Comparison of ENCODE assay signal across 7 cellular contexts in the genomic region with DNA sequence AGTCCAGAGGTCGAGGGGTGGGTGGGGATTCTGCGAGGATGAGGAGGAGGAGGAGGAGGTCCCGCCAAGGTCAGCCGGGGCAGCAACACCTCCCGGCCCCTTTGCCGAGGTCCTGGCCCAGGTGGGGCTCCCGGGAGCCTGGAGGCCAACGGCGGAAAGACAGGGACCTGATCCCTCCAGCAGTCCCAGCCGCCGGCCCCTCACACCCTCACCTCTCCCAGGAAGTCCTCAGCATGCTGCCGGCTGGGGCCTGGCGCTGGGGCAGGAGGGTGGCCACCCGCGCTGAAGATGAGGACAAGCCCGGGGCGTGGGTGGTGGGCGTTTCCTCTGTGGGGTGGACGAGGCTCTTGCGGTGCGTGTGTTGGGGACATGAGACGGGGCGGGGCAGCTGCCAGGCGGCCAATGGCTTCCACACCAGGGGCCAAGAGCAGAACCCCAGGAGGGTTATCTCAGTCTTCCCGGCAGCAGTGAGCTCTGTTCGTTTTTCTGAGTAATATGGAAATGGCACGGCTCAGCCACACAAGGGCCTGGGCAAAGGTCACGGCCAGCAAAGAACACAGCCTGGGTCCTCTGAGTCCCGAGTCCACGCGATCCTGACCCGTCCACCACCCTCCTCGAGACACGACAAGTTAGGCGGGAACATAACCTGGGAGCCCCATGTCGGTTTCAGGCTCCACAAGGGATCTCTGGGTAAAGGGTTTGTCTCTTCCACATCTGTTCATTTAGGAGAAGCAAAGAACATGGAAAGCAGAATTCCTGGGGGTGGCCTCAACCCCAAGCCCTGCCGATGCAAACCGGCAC.
DNase-seq lines count a peak whose midpoint lies in the region; TF ChIP-seq lines count a peak whose summit lies in the region.

No MANE protein-coding gene starts in this region.

- H3K9me3 ChIP-seq in muscle layer of duodenum (ENCODE audit: control insufficient read depth in 1 of 2, low read length in 2 of 2): no peaks in the 10 kb centered on the region
- H3K9me3 ChIP-seq in transverse colon: no peaks in the 10 kb centered on the region

- in situ Hi-C loops in transverse colon (cut with MboI; ENCODE audit: low pct_ligation_motif_present in 1 of 4, low pct_unique_long_range_greater_than_20kb in 1 of 4, low sequenced_read_pairs in 3 of 4): no loop called here

- H3K4me3 ChIP-seq in muscle layer of duodenum (ENCODE audit: low read depth in 1 of 2, low read length in 2 of 2): no peak overlapping the region
- H3K4me3 ChIP-seq in transverse colon: no peak overlapping the region

- peaks cover 4 to 12% of the 10 kb centered on the region in 2 donors for H3K4me1 ChIP-seq in muscle layer of duodenum (ENCODE audit: control insufficient read depth in 1 of 2, insufficient read depth in 2 of 2, low read length in 2 of 2)
- H3K4me1 ChIP-seq in transverse colon: peaks cover 4 to 35% (median 8%) of the 10 kb centered on the region in 4 donors

- H3K36me3 ChIP-seq in muscle layer of duodenum (ENCODE audit: control insufficient read depth in 1 of 2, insufficient read depth in 2 of 2, low read length in 2 of 2) (peaks cover 0 to 6% of the 10 kb centered on the region in 2 donors), transverse colon (no peaks in the 10 kb centered on the region)

- peak; percentile 21 for DNase-seq in transverse colon
- DNase-seq in RPMI8226: no peak
- DNase-seq in SHP77 (lab: John Stamatoyannopoulos, UW): no peak
- no peak for DNase-seq in pons (ENCODE audit: low spot score)

- H3K4me3 Mint-ChIP-seq in IgD-negative memory B cell: peak overlapping the region; percentile 63 to 87 (median 84)
- H3K4me3 Mint-ChIP-seq in activated naive CD4-positive, alpha-beta T cell treated with anti-CD3 and anti-CD28 coated beads, Interleukin-2, amount 50 U/mL, for 24 hours: peak overlapping the region; percentile 76

- intact Hi-C loops in transverse colon (cut with DNase I; ENCODE audit: low total_unique reads): no loop called here

- no peaks in the 10 kb centered on the region for H3K36me3 Mint-ChIP-seq in IgD-negative memory B cell
- H3K36me3 Mint-ChIP-seq in activated naive CD4-positive, alpha-beta T cell treated with anti-CD3 and anti-CD28 coated beads, Interleukin-2, amount 50 U/mL, for 24 hours: peaks cover 24% of the 10 kb centered on the region

- H3K4me1 Mint-ChIP-seq in IgD-negative memory B cell: peaks cover 13 to 22% (median 20%) of the 10 kb centered on the region in 3 donors
- peaks cover 50% of the 10 kb centered on the region for H3K4me1 Mint-ChIP-seq in activated naive CD4-positive, alpha-beta T cell treated with anti-CD3 and anti-CD28 coated beads, Interleukin-2, amount 50 U/mL, for 24 hours

- H3K27me3 Mint-ChIP-seq in IgD-negative memory B cell: no peaks in the 10 kb centered on the region
- no peaks in the 10 kb centered on the region for H3K27me3 Mint-ChIP-seq in activated naive CD4-positive, alpha-beta T cell treated with anti-CD3 and anti-CD28 coated beads, Interleukin-2, amount 50 U/mL, for 24 hours

- 68 to 80% methylated on average over 1 to 38 of the region's 38 CpGs for WGBS in transverse colon (ENCODE audit: low coverage in 1 of 2), 2 donors

- H3K27ac ChIP-seq in muscle layer of duodenum (ENCODE audit: low read length): peak overlapping the region; percentile 35
- peak overlapping the region; percentile 68 to 85 (median 81) for H3K27ac ChIP-seq in transverse colon

- TF ChIP-seq POLR2A in transverse colon (IDR thresholded peaks at IDR 0.05): no peak

- no peak for TF ChIP-seq CTCF in transverse colon (IDR thresholded peaks at IDR 0.05)

- H3K27me3 ChIP-seq in muscle layer of duodenum (ENCODE audit: low read depth, low read length) (no peaks in the 10 kb centered on the region), transverse colon (no peaks in the 10 kb centered on the region)

- peak overlapping the region; percentile 67 to 97 (median 94) for H3K27ac Mint-ChIP-seq in IgD-negative memory B cell
- peak overlapping the region; percentile 100 for H3K27ac Mint-ChIP-seq in activated naive CD4-positive, alpha-beta T cell treated with anti-CD3 and anti-CD28 coated beads, Interleukin-2, amount 50 U/mL, for 24 hours

- TF ChIP-seq EP300 in transverse colon (IDR thresholded peaks at IDR 0.05; ENCODE audit: low read depth): no peak

- H3K9me3 Mint-ChIP-seq in IgD-negative memory B cell: peaks cover 0 to 4% (median 2%) of the 10 kb centered on the region in 3 donors
- peaks cover 4% of the 10 kb centered on the region for H3K9me3 Mint-ChIP-seq in activated naive CD4-positive, alpha-beta T cell treated with anti-CD3 and anti-CD28 coated beads, Interleukin-2, amount 50 U/mL, for 24 hours
